In genomic region chr2:200417389-200417788, GRCh38 we compare ENCODE assay signal across 17 cellular contexts.
DNase-seq lines count a peak whose midpoint lies in the region; ATAC-seq and TF ChIP-seq lines count a peak whose summit lies in the region.
"Had no signal": no experiment of that assay in that cellular context is flagged by ENCODE, and none has a peak within 500 bp of the region (broad histone marks: within the 10 kb centered on the region; RNA-seq: fewer than 3 reads in every experiment).

No MANE protein-coding gene starts in this region.

- H3K4me1 Mint-ChIP-seq in nephron (peaks cover 20% of the 10 kb centered on the region), progenitor cell of endocrine pancreas (ENCODE audit: low read depth) (peaks cover 3% of the 10 kb centered on the region)

- TF ChIP-seq CTCF in nephron (IDR thresholded peaks at IDR 0.05; ENCODE audit: unreplicated experiment in 3 of 3) (no peak), progenitor cell of endocrine pancreas (IDR thresholded peaks at IDR 0.05; ENCODE audit: unreplicated experiment) (no peak), left lung (IDR thresholded peaks at IDR 0.05) (no peak)

- H3K27ac Mint-ChIP-seq in nephron = peak overlapping the region; percentile 84 to 90 (median 85)
- peak overlapping the region; percentile 81 for H3K27ac Mint-ChIP-seq in progenitor cell of endocrine pancreas
- H3K27ac Mint-ChIP-seq: CD8-positive, alpha-beta T cell had no signal

- intact Hi-C loops in left lung (cut with DNase I) = no loop called here

- H3K27me3 Mint-ChIP-seq in nephron (ENCODE audit: low read depth) (no peaks in the 10 kb centered on the region), progenitor cell of endocrine pancreas (no peaks in the 10 kb centered on the region)

- H3K27me3 ChIP-seq in HUES6 (ENCODE audit: control insufficient read depth, insufficient read depth, low read length) (no peaks in the 10 kb centered on the region), ectodermal cell (ENCODE audit: control insufficient read depth, insufficient read depth, low read length, poor library complexity, severe bottlenecking) (no peaks in the 10 kb centered on the region), left lung (no peaks in the 10 kb centered on the region)
- H3K27me3 ChIP-seq: BLaER1 treated with 17β-estradiol and CSF1 and Interleukin-3, amounts not matched to agents 10 nM and 100 nM; MG63; SJCRH30 had no signal

- H3K9ac ChIP-seq in HUES6 (ENCODE audit: low read length) = no peak overlapping the region
- H3K9ac ChIP-seq: BLaER1 treated with 17β-estradiol and CSF1 and Interleukin-3, amounts not matched to agents 10 nM and 100 nM had no signal

- H3K4me1 ChIP-seq in HUES6 (ENCODE audit: control insufficient read depth, insufficient read depth, low read length) (peaks cover 11% of the 10 kb centered on the region; the same call in 1 of the 2 replicates), ectodermal cell (ENCODE audit: control insufficient read depth, insufficient read depth, low read length) (peaks cover 26% of the 10 kb centered on the region), left lung (no peaks in the 10 kb centered on the region)
- H3K4me1 ChIP-seq: BLaER1 treated with 17β-estradiol and CSF1 and Interleukin-3, amounts not matched to agents 10 nM and 100 nM; SJCRH30 had no signal

- H3K36me3 Mint-ChIP-seq in nephron (ENCODE audit: low read depth) (peaks cover 49% of the 10 kb centered on the region), progenitor cell of endocrine pancreas (ENCODE audit: insufficient read depth) (peaks cover 25% of the 10 kb centered on the region)

- H3K36me3 ChIP-seq in HUES6 (ENCODE audit: control insufficient read depth, insufficient read depth, low read length) (peaks cover 67% of the 10 kb centered on the region), ectodermal cell (ENCODE audit: control insufficient read depth, insufficient read depth, low read length) (no peaks in the 10 kb centered on the region), left lung (peaks cover 0 to 26% of the 10 kb centered on the region in 2 donors)

- H3K4me3 ChIP-seq in HUES6 (ENCODE audit: low read depth, low read length) (no peak overlapping the region), ectodermal cell (ENCODE audit: insufficient read depth, low read depth, low read length) (no peak overlapping the region), left lung (no peak overlapping the region)
- H3K4me3 ChIP-seq: BLaER1 treated with 17β-estradiol and CSF1 and Interleukin-3, amounts not matched to agents 10 nM and 100 nM; MG63; SJCRH30 had no signal

- no peak for DNase-seq in progenitor cell of endocrine pancreas (ENCODE audit: low spot score, unreplicated experiment)
- DNase-seq in COLO668 (lab: John Stamatoyannopoulos, UW; ENCODE audit: unreplicated experiment) = no peak
- no peak for DNase-seq in HuH-7 (ENCODE audit: low spot score)
- DNase-seq in germinal center (ENCODE audit: low spot score) = no peak
- no peak for DNase-seq in left lung
- DNase-seq: CD8-positive, alpha-beta T cell; DMS53; EL; Kasumi-1; MG63; NCI-H1092 treated with DMSO at 0.1 percent for 48 hours; NCI-H526; SJCRH30 had no signal

- 0 out of 2 replicates have a peak overlapping the region, but pooled peaks have one; percentile 1 for H3K27ac ChIP-seq in HUES6 (ENCODE audit: low read depth, low read length)
- peak overlapping the region; percentile 80 for H3K27ac ChIP-seq in ectodermal cell (ENCODE audit: insufficient read depth, low read depth, low read length, poor library complexity, severe bottlenecking)
- H3K27ac ChIP-seq in left lung = no peak overlapping the region
- H3K27ac ChIP-seq: BLaER1 treated with 17β-estradiol and CSF1 and Interleukin-3, amounts not matched to agents 10 nM and 100 nM; SJCRH30 had no signal

- no peak for ATAC-seq in left lung
- ATAC-seq: CD8-positive, alpha-beta T cell had no signal

- no peak overlapping the region for H3K4me3 Mint-ChIP-seq in nephron
- no peak overlapping the region for H3K4me3 Mint-ChIP-seq in progenitor cell of endocrine pancreas (ENCODE audit: low read depth)
- H3K4me3 Mint-ChIP-seq: CD8-positive, alpha-beta T cell had no signal

- H3K9me3 ChIP-seq in HUES6 (ENCODE audit: control insufficient read depth, insufficient read depth, low read depth, low read length) (no peaks in the 10 kb centered on the region), ectodermal cell (ENCODE audit: control insufficient read depth, low read length) (no peaks in the 10 kb centered on the region), left lung (no peaks in the 10 kb centered on the region)
- H3K9me3 ChIP-seq: BLaER1 treated with 17β-estradiol and CSF1 and Interleukin-3, amounts not matched to agents 10 nM and 100 nM; MG63; SJCRH30 had no signal

- H3K9me3 Mint-ChIP-seq in nephron (no peaks in the 10 kb centered on the region), progenitor cell of endocrine pancreas (ENCODE audit: low read depth) (no peaks in the 10 kb centered on the region)
- H3K9me3 Mint-ChIP-seq: CD8-positive, alpha-beta T cell had no signal

Comparison
In these comparisons a context has a peak if more than half of its experiments do, and no peak if none do; other contexts are left out.
1. H3K27ac ChIP-seq: peak in HUES6 (single experiment) and ectodermal cell (single experiment); none in left lung (0 of 2).